ENCODE assay signal across 27 cellular contexts in the genomic region with DNA sequence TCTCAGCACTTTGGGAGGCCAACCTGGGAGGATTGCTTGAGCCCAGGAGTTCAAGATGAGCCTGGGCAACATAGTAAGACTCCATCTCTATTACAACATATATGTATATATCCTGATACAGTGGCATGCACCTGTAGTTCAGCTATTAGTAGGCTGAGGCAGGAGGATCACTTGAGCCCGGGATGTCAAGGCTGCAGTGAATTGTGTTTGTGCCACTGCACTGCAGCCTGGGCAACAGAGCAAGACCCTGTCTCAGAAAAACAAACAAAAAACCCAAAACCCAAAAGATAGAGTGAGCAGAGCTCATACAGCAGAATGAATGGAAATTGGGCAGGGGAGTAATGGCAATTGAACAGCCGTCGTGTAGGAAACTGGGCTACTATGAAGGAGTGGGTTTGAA.
"Had no signal": no experiment of that assay in that cellular context is flagged by ENCODE, and none has a peak within 500 bp of the region (broad histone marks: within the 10 kb centered on the region; RNA-seq: fewer than 3 reads in every experiment).

No MANE protein-coding gene starts in this region.

- H3K9me3 Mint-ChIP-seq: immature natural killer cell; naive thymus-derived CD4-positive, alpha-beta T cell; nephron; neural crest cell; stimulated activated effector memory CD8-positive, alpha-beta T cell treated with anti-CD3 and anti-CD28 coated beads, Interleukin-12 subunit alpha, Interleukin-12 subunit beta, amount 100 ng/mL, for 72 hours; stimulated activated naive CD8-positive, alpha-beta T cell treated with anti-CD3 and anti-CD28 coated beads, Interleukin-15, Interleukin-2, amounts not matched to agents 100 ng/mL and 50 ng/mL, for 24 hours had no signal

- H3K36me3 ChIP-seq: left ventricle myocardium inferior, pancreas, prostate gland, sigmoid colon, spleen, suprapubic skin, thoracic aorta, tibial artery, upper lobe of right lung had no signal

- ATAC-seq: mucosa of descending colon; naive thymus-derived CD4-positive, alpha-beta T cell; pancreas; right cardiac atrium; stimulated activated effector memory CD8-positive, alpha-beta T cell treated with anti-CD3 and anti-CD28 coated beads, Interleukin-12 subunit alpha, Interleukin-12 subunit beta, amount 100 ng/mL, for 72 hours had no signal

- H3K27ac ChIP-seq: left ventricle myocardium inferior, pancreas, prostate gland, sigmoid colon, spleen, suprapubic skin, thoracic aorta, tibial artery, upper lobe of right lung had no signal

- H3K4me3 ChIP-seq: left ventricle myocardium inferior, lung, mucosa of descending colon, pancreas, prostate gland, sigmoid colon, spleen, suprapubic skin, thoracic aorta, tibial artery, upper lobe of right lung had no signal

- H3K4me3 Mint-ChIP-seq: immature natural killer cell; nephron; neural crest cell; stimulated activated effector memory CD8-positive, alpha-beta T cell treated with anti-CD3 and anti-CD28 coated beads, Interleukin-12 subunit alpha, Interleukin-12 subunit beta, amount 100 ng/mL, for 72 hours; stimulated activated naive CD8-positive, alpha-beta T cell treated with anti-CD3 and anti-CD28 coated beads, Interleukin-15, Interleukin-2, amounts not matched to agents 100 ng/mL and 50 ng/mL, for 24 hours had no signal

- DNase-seq: hypothalamus; immature natural killer cell; left ventricle myocardium inferior; midbrain; mucosa of descending colon; naive thymus-derived CD4-positive, alpha-beta T cell; nucleus accumbens; pancreas; retina; right cardiac atrium; sigmoid colon; small intestine; spleen; stimulated activated CD4-positive, alpha-beta T cell treated with anti-CD3 and anti-CD28 coated beads, Interleukin-4, amount 100 ng/mL, for 24 hours; stimulated activated naive CD4-positive, alpha-beta T cell; tibial artery; upper lobe of right lung had no signal

- H3K36me3 Mint-ChIP-seq: immature natural killer cell; stimulated activated effector memory CD8-positive, alpha-beta T cell treated with anti-CD3 and anti-CD28 coated beads, Interleukin-12 subunit alpha, Interleukin-12 subunit beta, amount 100 ng/mL, for 72 hours had no signal

- H3K4me1 Mint-ChIP-seq: immature natural killer cell, nephron, neural crest cell had no signal

- H3K4me1 ChIP-seq: left ventricle myocardium inferior, pancreas, prostate gland, sigmoid colon, spleen, upper lobe of right lung had no signal

- H3K9me3 ChIP-seq: left ventricle myocardium inferior, mucosa of descending colon, pancreas, prostate gland, sigmoid colon, spleen, suprapubic skin, thoracic aorta, tibial artery, upper lobe of right lung had no signal

- H3K27ac Mint-ChIP-seq: immature natural killer cell; naive thymus-derived CD4-positive, alpha-beta T cell; nephron; stimulated activated effector memory CD8-positive, alpha-beta T cell treated with anti-CD3 and anti-CD28 coated beads, Interleukin-12 subunit alpha, Interleukin-12 subunit beta, amount 100 ng/mL, for 72 hours; stimulated activated naive CD8-positive, alpha-beta T cell treated with anti-CD3 and anti-CD28 coated beads, Interleukin-15, Interleukin-2, amounts not matched to agents 100 ng/mL and 50 ng/mL, for 24 hours had no signal

- FAIRE-seq: islet of Langerhans, pancreas, small intestine, urothelium cell line had no signal
